Comparison of ENCODE assay signal across 1 cellular context in genomic region chr4:55758570-55758969, GRCh38.
TF ChIP-seq lines count a peak whose summit lies in the region.

No MANE protein-coding gene starts in this region.

TF ChIP-seq in GM23338, 12 proteins besides CTCF, POLR2A, EP300 and RAD21 (continued from another document):
- TF ChIP-seq ETS1 (IDR thresholded peaks at IDR 0.05) (no peak), POLR2AphosphoS5 (IDR thresholded peaks at IDR 0.05; ENCODE audit: low read depth) (no peak), CREB1 (CRISPR knock-in tag; IDR thresholded peaks at IDR 0.05; ENCODE audit: low read depth) (no peak), ZNF462 (CRISPR knock-in tag; IDR thresholded peaks at IDR 0.05) (no peak), NANOG (IDR thresholded peaks at IDR 0.05; ENCODE audit: borderline replicate concordance) (no peak), EZH2 (IDR thresholded peaks at IDR 0.05; ENCODE audit: low read depth, unreplicated experiment) (no peak)
